17 cellular contexts compared by ENCODE assay signal in the genomic region with DNA sequence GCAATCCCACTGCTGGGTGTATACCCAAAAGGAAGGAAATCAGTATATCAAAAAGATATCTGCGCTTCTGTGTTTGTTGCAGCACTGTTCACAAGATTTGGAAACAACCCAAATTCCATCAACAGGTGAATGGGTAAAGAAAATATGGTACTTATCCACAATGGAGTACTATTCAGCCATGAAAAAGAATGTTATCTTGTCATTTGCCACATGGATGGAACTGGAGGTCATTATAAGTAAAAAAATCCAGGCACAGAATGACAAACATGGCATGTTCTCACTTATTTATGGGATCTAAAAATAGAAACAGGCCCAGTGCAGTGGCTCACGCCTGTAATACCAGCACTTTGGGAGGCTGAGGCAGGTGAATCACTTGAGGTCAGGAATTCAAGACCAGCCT. TPM values are rescaled to one million over a fixed set of nuclear protein-coding genes. Genes with fewer than 3 reads are reported as not detected.
"Had no signal": no experiment of that assay in that cellular context is flagged by ENCODE, and none has a peak within 500 bp of the region (broad histone marks: within the 10 kb centered on the region; RNA-seq: fewer than 3 reads in every experiment).

No MANE protein-coding gene starts in this region.

- H3K9me3 Mint-ChIP-seq: neural progenitor cell had no signal

- H2AFZ ChIP-seq: neural progenitor cell had no signal

- H3K9ac ChIP-seq: neural progenitor cell had no signal

- H3K4me2 ChIP-seq: neural progenitor cell had no signal

- H3K9me3 ChIP-seq: testis, upper lobe of right lung had no signal

- H3K36me3 ChIP-seq: neural progenitor cell, stomach, upper lobe of right lung had no signal

- H3K27ac Mint-ChIP-seq: neural progenitor cell had no signal

- DNase-seq: activated gamma-delta T cell; cortex of kidney; effector CD4-positive, alpha-beta T cell; foreskin fibroblast; hypothalamus; kidney glomerular epithelial cell; left ventricle myocardium superior; mesendoderm; stomach; T1000; testis; upper lobe of right lung had no signal

- H3K4me1 Mint-ChIP-seq: neural progenitor cell had no signal

- H3K4me3 Mint-ChIP-seq: neural progenitor cell had no signal

- H3K27me3 ChIP-seq: neural progenitor cell, stomach, testis, upper lobe of right lung had no signal

- H3K4me3 ChIP-seq: neural progenitor cell, stomach, testis, upper lobe of right lung had no signal

- H3K27ac ChIP-seq: neural progenitor cell, stomach, testis, upper lobe of right lung had no signal

- H3K4me1 ChIP-seq: neural progenitor cell, testis, upper lobe of right lung had no signal

- ATAC-seq: activated CD4-positive, CD25-positive, alpha-beta regulatory T cell treated with anti-CD3 and anti-CD28 coated beads, Interleukin-2, amount 50 U/mL, for 24 hours; left ventricle myocardium superior; sciatic nerve; upper lobe of right lung had no signal

- H3K36me3 Mint-ChIP-seq: neural progenitor cell had no signal

RNA-seq across cellular contexts. Expression of gene APBB1IP, which starts 15.7 kb away (rescaled TPM):
- total RNA-seq: osteocyte, pulmonary artery endothelial cell had no signal
